Comparison of ENCODE assay signal across 27 cellular contexts in genomic region chr12:115823635-115824034, GRCh38.
"Had no signal": no experiment of that assay in that cellular context is flagged by ENCODE, and none has a peak within 500 bp of the region (broad histone marks: within the 10 kb centered on the region; RNA-seq: fewer than 3 reads in every experiment).

No MANE protein-coding gene starts in this region.

- H3K27me3 ChIP-seq: gastrocnemius medialis, ovary had no signal

- H3K4me1 ChIP-seq: gastrocnemius medialis, lower lobe of right lung had no signal

- H3K9me3 ChIP-seq: gastrocnemius medialis, lower lobe of right lung, ovary had no signal

- DNase-seq: activated CD4-positive, alpha-beta T cell treated with anti-CD3 and anti-CD28 coated beads for 4 hours; activated CD4-positive, alpha-beta T cell treated with anti-CD3 and anti-CD28 coated beads, Interleukin-2, amount 50 U/mL, for 4 hours; activated CD4-positive, CD25-positive, alpha-beta regulatory T cell; activated effector memory CD4-positive, alpha-beta T cell treated with Interleukin-2 at 50 U/mL for 16 hours; activated naive CD4-positive, alpha-beta T cell treated with anti-CD3 and anti-CD28 coated beads for 36 hours; activated naive CD8-positive, alpha-beta T cell treated with anti-CD3 and anti-CD28 coated beads for 36 hours; activated T-cell treated with anti-CD3 and anti-CD28 coated beads for 4 hours; amniotic stem cell; caudate nucleus; cortex of kidney; effector memory CD8-positive, alpha-beta T cell; erythroblast; glutamatergic neuron; lower lobe of right lung; mesendoderm; mucosa of descending colon; ovary; retina; stimulated activated CD4-positive, alpha-beta T cell treated with anti-CD3 and anti-CD28 coated beads, Interleukin-4, amount 100 ng/mL, for 24 hours; substantia nigra; T-helper 1 cell had no signal

- H3K36me3 ChIP-seq: gastrocnemius medialis, lower lobe of right lung, ovary had no signal

- H3K4me3 ChIP-seq: gastrocnemius medialis, lower lobe of right lung, mucosa of descending colon, ovary, skin epidermis had no signal

- H3K27ac ChIP-seq: lower lobe of right lung, ovary, skin epidermis had no signal

- FAIRE-seq: astrocyte had no signal

- ATAC-seq: effector memory CD8-positive, alpha-beta T cell; left lobe of liver; lower lobe of right lung; mucosa of descending colon; sciatic nerve; stimulated activated effector memory CD8-positive, alpha-beta T cell treated with anti-CD3 and anti-CD28 coated beads, Interleukin-12 subunit alpha, Interleukin-12 subunit beta, amount 100 ng/mL, for 72 hours had no signal
